Comparison of ENCODE assay signal across 29 cellular contexts in the genomic region with DNA sequence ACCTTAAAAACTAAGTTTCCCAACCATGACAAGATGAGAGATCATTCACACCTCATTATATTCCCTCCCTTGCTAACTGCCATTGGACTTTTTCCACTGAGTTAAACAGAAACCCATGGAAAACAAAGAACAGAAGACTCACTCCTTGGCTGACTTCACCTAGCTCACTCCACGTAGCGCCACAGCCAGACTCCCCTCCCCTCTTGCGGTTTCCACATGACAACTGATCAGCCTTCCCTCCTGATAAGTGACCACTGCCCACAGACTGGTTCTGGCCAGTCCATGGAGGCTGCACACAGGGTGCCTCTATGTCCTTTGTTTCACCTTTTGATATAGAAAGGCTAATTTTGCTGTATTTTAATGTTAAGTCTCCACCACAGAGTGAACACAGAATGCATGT. TPM values are rescaled to one million over a fixed set of nuclear protein-coding genes. Genes with fewer than 3 reads are reported as not detected.
A peak's percentile ranks its signal among the peaks of the same experiment; 100 is the strongest.
DNase-seq lines count a peak whose midpoint lies in the region; ATAC-seq, FAIRE-seq and TF ChIP-seq lines count a peak whose summit lies in the region.
"Had no signal": no experiment of that assay in that cellular context is flagged by ENCODE, and none has a peak within 500 bp of the region (broad histone marks: within the 10 kb centered on the region; RNA-seq: fewer than 3 reads in every experiment).

No MANE protein-coding gene starts in this region.

- H3K4me1 Mint-ChIP-seq in astrocyte (ENCODE audit: low read depth, unreplicated experiment): peaks cover 31% of the 10 kb centered on the region
- H3K4me1 Mint-ChIP-seq: mesothelial cell of epicardium, natural killer cell had no signal

- DNase-seq in Daoy (ENCODE audit: low read depth): peak; percentile 16
- DNase-seq in astrocyte (ENCODE audit: low read depth): peak; percentile 51
- DNase-seq in mucosa of descending colon: no peak
- no peak for DNase-seq in COLO829 (ENCODE audit: low spot score)
- DNase-seq in NCI-H146 treated with DMSO at 0.1 percent for 48 hours (lab: John Stamatoyannopoulos, UW; ENCODE audit: unreplicated experiment): no peak
- DNase-seq: activated CD4-positive, alpha-beta T cell treated with anti-CD3 and anti-CD28 coated beads for 36 hours; activated effector memory CD4-positive, alpha-beta T cell treated with anti-CD3 and anti-CD28 coated beads, Interleukin-2, amount 50 U/mL, for 16 hours; activated naive CD8-positive, alpha-beta T cell treated with anti-CD3 and anti-CD28 coated beads, Interleukin-2, amount 10 ng/mL, durations not matched to agents 7 days and 5 days; activated T-cell treated with anti-CD3 and anti-CD28 coated beads, Interleukin-2, amount 50 U/mL, for 1 hour; AML-193; CD4-positive, alpha-beta memory T cell; H9; heart right ventricle; left ventricle myocardium superior; natural killer cell; NCI-H1694 treated with DMSO at 0.1 percent for 48 hours; ovary; stimulated activated CD4-positive, alpha-beta T cell treated with anti-CD3 and anti-CD28 coated beads, Interleukin-2, amount 100 ng/mL, for 24 hours; transverse colon had no signal

- H3K9me3 Mint-ChIP-seq in astrocyte (ENCODE audit: unreplicated experiment): peaks cover 5% of the 10 kb centered on the region
- H3K9me3 Mint-ChIP-seq: natural killer cell; T-helper 2 cell treated with Interferon-gamma antibody and Interleukin-4, amounts not matched to agents 5 μg/mL and 100 μg/mL, for 36 hours had no signal

- no peak overlapping the region for H3K9ac ChIP-seq in astrocyte (ENCODE audit: low read length)

- ATAC-seq in gastroesophageal sphincter: peak; percentile 31
- peak; percentile 34 for ATAC-seq in mucosa of descending colon
- no peak for ATAC-seq in GM18520 (IDR thresholded peaks at IDR 0.05; ENCODE audit: unreplicated experiment)
- ATAC-seq in HG03108 (IDR thresholded peaks at IDR 0.05; ENCODE audit: unreplicated experiment): no peak
- ATAC-seq: activated CD4-positive, alpha-beta T cell treated with anti-CD3 and anti-CD28 coated beads for 36 hours; left ventricle myocardium superior; natural killer cell had no signal

- peaks cover 48% of the 10 kb centered on the region for H3K36me3 Mint-ChIP-seq in astrocyte (ENCODE audit: low read depth, unreplicated experiment)

- H3K36me3 ChIP-seq in astrocyte (ENCODE audit: insufficient read depth, low read length): no peaks in the 10 kb centered on the region
- peaks cover 0 to 16% of the 10 kb centered on the region in 2 donors for H3K36me3 ChIP-seq in gastroesophageal sphincter
- no peaks in the 10 kb centered on the region for H3K36me3 ChIP-seq in mucosa of descending colon (ENCODE audit: low read depth)
- H3K36me3 ChIP-seq: ovary had no signal

- FAIRE-seq in astrocyte (lab: Jason Lieb, UNC): no peak
- FAIRE-seq: GM19239 had no signal

- H3K4me3 ChIP-seq in astrocyte (ENCODE audit: insufficient read depth, low read depth, low read length) (no peak overlapping the region), gastroesophageal sphincter (no peak overlapping the region), mucosa of descending colon (no peak overlapping the region)
- H3K4me3 ChIP-seq: heart right ventricle, ovary, right atrium auricular region, transverse colon had no signal

- no peaks in the 10 kb centered on the region for H3K79me2 ChIP-seq in astrocyte (ENCODE audit: insufficient read depth, low read length)

- no peak for TF ChIP-seq CTCF in astrocyte (IDR thresholded peaks at IDR 0.05; ENCODE audit: insufficient read depth, low read depth, low read length)
- TF ChIP-seq CTCF in gastroesophageal sphincter (IDR thresholded peaks at IDR 0.05): no peak
- no peak for TF ChIP-seq CTCF in mucosa of descending colon (IDR thresholded peaks at IDR 0.05)

- no peak overlapping the region for H2AFZ ChIP-seq in astrocyte (ENCODE audit: low read depth, low read length)

- H3K9me3 ChIP-seq in astrocyte (ENCODE audit: insufficient read depth, low read depth, low read length) (no peaks in the 10 kb centered on the region), gastroesophageal sphincter (no peaks in the 10 kb centered on the region), mucosa of descending colon (no peaks in the 10 kb centered on the region)
- H3K9me3 ChIP-seq: ovary, right atrium auricular region, transverse colon had no signal

- no peaks in the 10 kb centered on the region for H3K4me1 ChIP-seq in astrocyte (ENCODE audit: insufficient read depth, low read length)
- peaks cover 0 to 15% (median 0%) of the 10 kb centered on the region in 3 donors for H3K4me1 ChIP-seq in gastroesophageal sphincter
- no peaks in the 10 kb centered on the region for H3K4me1 ChIP-seq in mucosa of descending colon (ENCODE audit: low read depth)
- H3K4me1 ChIP-seq: right atrium auricular region, transverse colon had no signal

- TF ChIP-seq POLR2A in gastroesophageal sphincter (IDR thresholded peaks at IDR 0.05): no peak

- H3K27me3 ChIP-seq in astrocyte (ENCODE audit: insufficient read depth, low read length) (no peaks in the 10 kb centered on the region), gastroesophageal sphincter (no peaks in the 10 kb centered on the region)
- H3K27me3 ChIP-seq: heart right ventricle, ovary, right atrium auricular region, transverse colon had no signal

- WGBS in gastroesophageal sphincter (ENCODE audit: low coverage in 1 of 2), 2 donors: 33 to 60% methylated on average over 2 of the region's 3 CpGs

- intact Hi-C loops in mucosa of descending colon (cut with DNase I, micrococcal nuclease): no loop called here

- no peak overlapping the region for H3K4me2 ChIP-seq in astrocyte (ENCODE audit: low read length)

- H3K27ac ChIP-seq in astrocyte (ENCODE audit: low read depth, low read length) (no peak overlapping the region), gastroesophageal sphincter (peak overlapping the region in 3 of 4 donors; percentile 17 to 40 (median 18))
- H3K27ac ChIP-seq: heart right ventricle, ovary, right atrium auricular region, transverse colon had no signal

- peak overlapping the region; percentile 66 for H3K4me3 Mint-ChIP-seq in astrocyte (ENCODE audit: unreplicated experiment)
- H3K4me3 Mint-ChIP-seq: activated CD4-positive, alpha-beta T cell treated with anti-CD3 and anti-CD28 coated beads for 36 hours; activated naive CD8-positive, alpha-beta T cell treated with anti-CD3 and anti-CD28 coated beads, Interleukin-2, amount 10 ng/mL, durations not matched to agents 7 days and 5 days; CD4-positive, alpha-beta memory T cell; H9; mesothelial cell of epicardium; natural killer cell; T-helper 2 cell treated with Interferon-gamma antibody and Interleukin-4, amounts not matched to agents 5 μg/mL and 100 μg/mL, for 36 hours had no signal

- H3K27me3 Mint-ChIP-seq in astrocyte (ENCODE audit: low read depth, unreplicated experiment): no peaks in the 10 kb centered on the region
- H3K27me3 Mint-ChIP-seq: activated CD4-positive, alpha-beta T cell treated with anti-CD3 and anti-CD28 coated beads for 36 hours; activated naive CD8-positive, alpha-beta T cell treated with anti-CD3 and anti-CD28 coated beads, Interleukin-2, amount 10 ng/mL, durations not matched to agents 7 days and 5 days; CD4-positive, alpha-beta memory T cell had no signal

- no peak overlapping the region for H3K27ac Mint-ChIP-seq in astrocyte (ENCODE audit: unreplicated experiment)
- H3K27ac Mint-ChIP-seq: activated CD4-positive, alpha-beta T cell treated with anti-CD3 and anti-CD28 coated beads for 36 hours; activated naive CD8-positive, alpha-beta T cell treated with anti-CD3 and anti-CD28 coated beads, Interleukin-2, amount 10 ng/mL, durations not matched to agents 7 days and 5 days; H9; mesothelial cell of epicardium; natural killer cell; T-helper 2 cell treated with Interferon-gamma antibody and Interleukin-4, amounts not matched to agents 5 μg/mL and 100 μg/mL, for 36 hours had no signal

- no peak for TF ChIP-seq EP300 in gastroesophageal sphincter (IDR thresholded peaks at IDR 0.05)

- no peaks in the 10 kb centered on the region for H4K20me1 ChIP-seq in astrocyte (ENCODE audit: insufficient read depth, low read length)

RNA-seq across cellular contexts. Expression of gene IFIT5, which starts 10.3 kb away (rescaled TPM):
- total RNA-seq in Daoy (2014; rRNA removed; shearing (Covaris generic)): 12.6 and 15.4 TPM in 2 replicates
- total RNA-seq in astrocyte (42.9 and 44.7 TPM in 2 replicates), gastroesophageal sphincter (10 to 100 TPM; 14.9 to 30.0 (median 27.3) TPM), mucosa of descending colon (10 to 100 TPM in 2 of 3 donors, 1 to 10 TPM in 1; 9.8 to 19.1 (median 12.9) TPM)

RNA-seq across cellular contexts. Expression of gene IFIT1, which starts 11.7 kb away (rescaled TPM):
- total RNA-seq in Daoy (2014; rRNA removed; shearing (Covaris generic)): 13.7 and 17.3 TPM in 2 replicates
- total RNA-seq in astrocyte (335 and 375 TPM in 2 replicates), gastroesophageal sphincter (10 to 100 TPM; 10.3 to 16.5 (median 15.2) TPM), mucosa of descending colon (10 to 100 TPM in 1 of 3 donors, 1 to 10 TPM in 2; 6.2 to 21.5 (median 8.3) TPM)

RNA-seq across cellular contexts. Expression of gene IFIT1B, which starts 26.2 kb away (rescaled TPM):
- 0.09 TPM in 1 of 2 replicates, not detected in the other for total RNA-seq in Daoy (2014; rRNA removed; shearing (Covaris generic))
- total RNA-seq in astrocyte (not detected in 2 replicates), gastroesophageal sphincter (not detected), mucosa of descending colon (not detected)
- total RNA-seq: activated CD4-positive, alpha-beta T cell treated with anti-CD3 and anti-CD28 coated beads for 36 hours; activated CD8-positive, alpha-beta memory T cell treated with anti-CD3 and anti-CD28 coated beads for 36 hours; activated naive CD8-positive, alpha-beta T cell treated with anti-CD3 and anti-CD28 coated beads, Interleukin-2, amount 10 ng/mL, durations not matched to agents 7 days and 5 days; CD4-positive, alpha-beta memory T cell; H9; left ventricle myocardium superior; LHCN-M2; mesothelial cell of epicardium; natural killer cell; NCI-H460; transverse colon had no signal

Comparison
In these comparisons a context has a peak if more than half of its experiments do, and no peak if none do; other contexts are left out.
1. DNase-seq: peak in Daoy (single experiment) and astrocyte (single experiment); none in mucosa of descending colon (0 of 3), COLO829 (single experiment) and NCI-H146 treated with DMSO at 0.1 percent for 48 hours (single experiment).
2. ATAC-seq: peak in gastroesophageal sphincter (single experiment) and mucosa of descending colon (single experiment); none in GM18520 (single experiment) and HG03108 (single experiment).
3. RNA of gene IFIT1, which starts 11.7 kb away (total RNA-seq): 335 to 375 TPM in astrocyte; 10.3 to 16.5 TPM in gastroesophageal sphincter, 13.7 to 17.3 TPM in Daoy and 6.2 to 21.5 TPM in mucosa of descending colon; every median in the first group is over 10 times any median in the second.